23 cellular contexts compared by ENCODE assay signal in the genomic region with DNA sequence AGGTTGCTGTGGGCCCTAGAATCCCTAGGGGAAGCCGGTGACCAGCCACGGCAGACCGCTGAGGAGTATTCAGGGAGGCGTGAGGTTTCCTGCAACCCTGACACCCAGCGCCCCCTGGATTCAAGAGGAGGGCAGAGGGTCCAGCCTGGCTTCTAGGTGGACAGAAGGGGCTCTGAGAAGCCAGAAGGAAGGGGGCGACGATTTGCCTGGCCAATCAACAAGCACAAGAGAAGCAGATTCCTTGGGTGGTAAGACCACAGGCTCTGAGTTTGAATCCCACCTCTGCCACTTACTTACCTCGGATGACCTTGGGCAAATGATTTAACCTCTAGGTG. TPM values are rescaled to one million over a fixed set of nuclear protein-coding genes. Genes with fewer than 3 reads are reported as not detected.
DNase-seq lines count a peak whose midpoint lies in the region; ATAC-seq and TF ChIP-seq lines count a peak whose summit lies in the region.
"Had no signal": no experiment of that assay in that cellular context is flagged by ENCODE, and none has a peak within 500 bp of the region (broad histone marks: within the 10 kb centered on the region; RNA-seq: fewer than 3 reads in every experiment).

No MANE protein-coding gene starts in this region.

- H3K36me3 ChIP-seq in left ventricle myocardium inferior, result no peaks in the 10 kb centered on the region
- peaks cover 14% of the 10 kb centered on the region; the same call in 1 of the 2 replicates for H3K36me3 ChIP-seq in RWPE2 (ENCODE audit: low read depth)
- H3K36me3 ChIP-seq in endodermal cell (ENCODE audit: control insufficient read depth, insufficient read depth, low read length), result no peaks in the 10 kb centered on the region
- no peaks in the 10 kb centered on the region for H3K36me3 ChIP-seq in osteoblast (ENCODE audit: insufficient read depth, low read length)

- H3K4me1 ChIP-seq in left ventricle myocardium inferior, result peaks cover 6% of the 10 kb centered on the region
- H3K4me1 ChIP-seq in RWPE2 (ENCODE audit: insufficient read depth, poor library complexity, severe bottlenecking), result peaks cover 22% of the 10 kb centered on the region
- no peaks in the 10 kb centered on the region for H3K4me1 ChIP-seq in endodermal cell (ENCODE audit: control insufficient read depth, insufficient read depth, low read length)
- H3K4me1 ChIP-seq in osteoblast (ENCODE audit: insufficient read depth, low read length), result peaks cover 5% of the 10 kb centered on the region

- H3K9ac ChIP-seq in endodermal cell (ENCODE audit: extremely low read depth, low read length, poor library complexity, severe bottlenecking), result no peak overlapping the region
- H3K9ac ChIP-seq: GM23248, SK-N-SH had no signal

- H3K4me2 ChIP-seq in osteoblast (ENCODE audit: insufficient read depth, low read length), result peak overlapping the region; percentile 34
- H3K4me2 ChIP-seq: SK-N-SH had no signal

- TF ChIP-seq CTCF in left ventricle myocardium inferior (IDR thresholded peaks at IDR 0.05; ENCODE audit: borderline replicate concordance) (no peak), RWPE2 (IDR thresholded peaks at IDR 0.05; ENCODE audit: poor library complexity, severe bottlenecking) (peak; percentile 7), endodermal cell (conservative IDR thresholded peaks at IDR 0.05) (peak; percentile 66), osteoblast (IDR thresholded peaks at IDR 0.05; ENCODE audit: extremely low read depth, low read depth, low read length) (no peak)

- ATAC-seq in Right ventricle myocardium superior (ENCODE audit: poor library complexity), result no peak
- ATAC-seq in RWPE2 (ENCODE audit: low read depth), result no peak
- no peak for ATAC-seq in GM19455 (IDR thresholded peaks at IDR 0.05; ENCODE audit: unreplicated experiment)

- no peaks in the 10 kb centered on the region for H4K20me1 ChIP-seq in osteoblast (ENCODE audit: insufficient read depth, low read length)

- H3K27me3 Mint-ChIP-seq in endodermal cell (ENCODE audit: insufficient read depth), result no peaks in the 10 kb centered on the region
- H3K27me3 Mint-ChIP-seq: B cell had no signal

- no peak overlapping the region for H2AFZ ChIP-seq in osteoblast (ENCODE audit: low read length)
- H2AFZ ChIP-seq: GM23248 had no signal

- intact Hi-C loops in left ventricle myocardium inferior (cut with micrococcal nuclease), result no loop called here
- intact Hi-C loops in Right ventricle myocardium superior (cut with DNase I), result no loop called here

- H3K4me1 Mint-ChIP-seq in endodermal cell, result no peaks in the 10 kb centered on the region
- H3K4me1 Mint-ChIP-seq: B cell; CD4-positive, CD25-positive, alpha-beta regulatory T cell; IgD-negative memory B cell had no signal

- WGBS in endodermal cell (ENCODE audit: insufficient coverage in 1 of 2, insufficient read length in 1 of 2), 2 experiments, result 74 to 78% methylated on average over 7 to 8 of the region's 8 CpGs

- H3K4me3 ChIP-seq in left ventricle myocardium inferior, result peak overlapping the region; percentile 5
- H3K4me3 ChIP-seq in RWPE2 (ENCODE audit: severe bottlenecking), result no peak overlapping the region
- no peak overlapping the region for H3K4me3 ChIP-seq in endodermal cell (ENCODE audit: low read length)
- no peak overlapping the region for H3K4me3 ChIP-seq in osteoblast (ENCODE audit: insufficient read depth, low read length)
- H3K4me3 ChIP-seq: GM23248 had no signal

- H3K27me3 ChIP-seq in left ventricle myocardium inferior (ENCODE audit: low read depth) (peaks cover 44% of the 10 kb centered on the region), RWPE2 (ENCODE audit: insufficient read depth, poor library complexity, severe bottlenecking) (no peaks in the 10 kb centered on the region), endodermal cell (ENCODE audit: control insufficient read depth, insufficient read depth, low read length, poor library complexity, severe bottlenecking) (peaks cover 4% of the 10 kb centered on the region), osteoblast (ENCODE audit: insufficient read depth, low read length) (peaks cover 31% of the 10 kb centered on the region)

- H3K9me3 ChIP-seq in left ventricle myocardium inferior (replicated peaks) (peaks cover 6% of the 10 kb centered on the region), RWPE2 (ENCODE audit: severe bottlenecking) (no peaks in the 10 kb centered on the region), endodermal cell (ENCODE audit: control insufficient read depth, low read length) (no peaks in the 10 kb centered on the region), osteoblast (ENCODE audit: low read depth, low read length) (no peaks in the 10 kb centered on the region)
- H3K9me3 ChIP-seq: SK-N-SH had no signal

- H3K27ac ChIP-seq in left ventricle myocardium inferior (replicated peaks) (peak overlapping the region; percentile 58), RWPE2 (ENCODE audit: poor library complexity, severe bottlenecking) (no peak overlapping the region), endodermal cell (ENCODE audit: low read depth, low read length) (no peak overlapping the region), osteoblast (ENCODE audit: low read depth, low read length) (no peak overlapping the region)
- H3K27ac ChIP-seq: GM23248 had no signal

- no peaks in the 10 kb centered on the region for H3K36me3 Mint-ChIP-seq in endodermal cell (ENCODE audit: low read depth)
- H3K36me3 Mint-ChIP-seq: CD4-positive, CD25-positive, alpha-beta regulatory T cell had no signal

- no peak overlapping the region for H3K4me3 Mint-ChIP-seq in endodermal cell
- H3K4me3 Mint-ChIP-seq: B cell; CD4-positive, CD25-positive, alpha-beta regulatory T cell; IgD-negative memory B cell had no signal

- DNase-seq in left ventricle myocardium inferior, result no peak
- DNase-seq in Right ventricle myocardium superior, result no peak
- no peak for DNase-seq in RWPE2 (ENCODE audit: low spot score)
- DNase-seq in endodermal cell, result peak; percentile 84
- peak; percentile 77 for DNase-seq in osteoblast (ENCODE audit: insufficient read length, low spot score, missing footprints)
- DNase-seq in NCI-H2029 treated with DMSO at 0.1 percent for 48 hours (lab: John Stamatoyannopoulos, UW), result no peak
- DNase-seq in NCI-H82 treated with DMSO at 0.1 percent for 48 hours (lab: John Stamatoyannopoulos, UW; ENCODE audit: unreplicated experiment), result no peak
- DNase-seq: CD4-positive, CD25-positive, alpha-beta regulatory T cell; COR-L47; DMS153; MM.1S; NCI-H1092; NCI-H1436 treated with DMSO at 0.1 percent for 48 hours; NCI-H2081 treated with DMSO at 0.1 percent for 48 hours; NCI-H446 treated with DMSO at 0.1 percent for 48 hours; NK-92 treated with Interleukin-12 subunit alpha and Interleukin-12 subunit beta, amount 100 ng/mL, for 24 hours; SHP77 treated with DMSO at 0.1 percent for 48 hours had no signal

- H3K9me3 Mint-ChIP-seq in endodermal cell, result no peaks in the 10 kb centered on the region
- H3K9me3 Mint-ChIP-seq: IgD-negative memory B cell had no signal

- H3K27ac Mint-ChIP-seq in endodermal cell, result no peak overlapping the region
- H3K27ac Mint-ChIP-seq: B cell; CD4-positive, CD25-positive, alpha-beta regulatory T cell; IgD-negative memory B cell had no signal

- H3K79me2 ChIP-seq in osteoblast (ENCODE audit: insufficient read depth, low read length), result no peaks in the 10 kb centered on the region

RNA-seq across cellular contexts. Expression of a gene that starts 10.4 kb away (rescaled TPM):
- total RNA-seq in left ventricle myocardium inferior, result 0.44 TPM
- total RNA-seq in Right ventricle myocardium superior, result 0.81 TPM
- 10 to 100 TPM; 32.8 to 42.3 TPM for total RNA-seq in endodermal cell
- 31.2 TPM for polyA plus RNA-seq in endodermal cell (2013, experiment 1 of 2)
- 30.9 TPM for polyA plus RNA-seq in endodermal cell (2013, experiment 2 of 2)
- 1.2 and 1.8 TPM in 2 replicates for total RNA-seq in osteoblast

RNA-seq across cellular contexts. Expression of a gene that starts 51.7 kb away (rescaled TPM):
- total RNA-seq in left ventricle myocardium inferior (2.3 TPM), Right ventricle myocardium superior (2.3 TPM), endodermal cell (1 to 10 TPM; 3.6 to 7.4 TPM), osteoblast (0.59 and 0.72 TPM in 2 replicates)
- 1.7 TPM for polyA plus RNA-seq in endodermal cell (2013, experiment 1 of 2)
- polyA plus RNA-seq in endodermal cell (2013, experiment 2 of 2), result 2.0 TPM
- total RNA-seq: LHCN-M2 had no signal

Comparison
In these comparisons a context has a peak if more than half of its experiments do, and no peak if none do; other contexts are left out.
1. DNase-seq: peak in endodermal cell (single experiment) and osteoblast (single experiment); none in left ventricle myocardium inferior (single experiment), Right ventricle myocardium superior (single experiment), RWPE2 (single experiment), NCI-H2029 treated with DMSO at 0.1 percent for 48 hours (single experiment) and NCI-H82 treated with DMSO at 0.1 percent for 48 hours (single experiment).
2. CTCF ChIP-seq: peak in RWPE2 (single experiment) and endodermal cell (single experiment); none in left ventricle myocardium inferior (single experiment) and osteoblast (single experiment).
3. RNA of a gene that starts 10.4 kb away (total RNA-seq): 32.8 to 42.3 TPM in endodermal cell; 1.2 to 1.8 TPM in osteoblast, 0.81 TPM in Right ventricle myocardium superior (single experiment) and 0.44 TPM in left ventricle myocardium inferior (single experiment); every median in the first group is over 10 times any median in the second.